In genomic region chr12:50313256-50313931, GRCh38 we compare ENCODE assay signal across 1 cellular context.
TF ChIP-seq lines count a peak whose summit lies in the region.

No MANE protein-coding gene starts in this region.

TF ChIP-seq in GM23338, 12 proteins besides CTCF, POLR2A, EP300 and RAD21 (continued from another document):
- TF ChIP-seq, protein P1, sequence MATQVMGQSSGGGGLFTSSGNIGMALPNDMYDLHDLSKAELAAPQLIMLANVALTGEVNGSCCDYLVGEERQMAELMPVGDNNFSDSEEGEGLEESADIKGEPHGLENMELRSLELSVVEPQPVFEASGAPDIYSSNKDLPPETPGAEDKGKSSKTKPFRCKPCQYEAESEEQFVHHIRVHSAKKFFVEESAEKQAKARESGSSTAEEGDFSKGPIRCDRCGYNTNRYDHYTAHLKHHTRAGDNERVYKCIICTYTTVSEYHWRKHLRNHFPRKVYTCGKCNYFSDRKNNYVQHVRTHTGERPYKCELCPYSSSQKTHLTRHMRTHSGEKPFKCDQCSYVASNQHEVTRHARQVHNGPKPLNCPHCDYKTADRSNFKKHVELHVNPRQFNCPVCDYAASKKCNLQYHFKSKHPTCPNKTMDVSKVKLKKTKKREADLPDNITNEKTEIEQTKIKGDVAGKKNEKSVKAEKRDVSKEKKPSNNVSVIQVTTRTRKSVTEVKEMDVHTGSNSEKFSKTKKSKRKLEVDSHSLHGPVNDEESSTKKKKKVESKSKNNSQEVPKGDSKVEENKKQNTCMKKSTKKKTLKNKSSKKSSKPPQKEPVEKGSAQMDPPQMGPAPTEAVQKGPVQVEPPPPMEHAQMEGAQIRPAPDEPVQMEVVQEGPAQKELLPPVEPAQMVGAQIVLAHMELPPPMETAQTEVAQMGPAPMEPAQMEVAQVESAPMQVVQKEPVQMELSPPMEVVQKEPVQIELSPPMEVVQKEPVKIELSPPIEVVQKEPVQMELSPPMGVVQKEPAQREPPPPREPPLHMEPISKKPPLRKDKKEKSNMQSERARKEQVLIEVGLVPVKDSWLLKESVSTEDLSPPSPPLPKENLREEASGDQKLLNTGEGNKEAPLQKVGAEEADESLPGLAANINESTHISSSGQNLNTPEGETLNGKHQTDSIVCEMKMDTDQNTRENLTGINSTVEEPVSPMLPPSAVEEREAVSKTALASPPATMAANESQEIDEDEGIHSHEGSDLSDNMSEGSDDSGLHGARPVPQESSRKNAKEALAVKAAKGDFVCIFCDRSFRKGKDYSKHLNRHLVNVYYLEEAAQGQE (IDR thresholded peaks at IDR 0.05; ENCODE audit: unreplicated experiment): no peak
- TF ChIP-seq ZNF462 (CRISPR knock-in tag; IDR thresholded peaks at IDR 0.05) (no peak), CREB1 (CRISPR knock-in tag; IDR thresholded peaks at IDR 0.05; ENCODE audit: low read depth) (no peak), ETS1 (IDR thresholded peaks at IDR 0.05) (no peak), ZNF114 (CRISPR knock-in tag; IDR thresholded peaks at IDR 0.05) (no peak), JUNB (IDR thresholded peaks at IDR 0.05; ENCODE audit: unreplicated experiment) (no peak), EZH2 (IDR thresholded peaks at IDR 0.05; ENCODE audit: low read depth, unreplicated experiment) (no peak), STAT1 (IDR thresholded peaks at IDR 0.05; ENCODE audit: unreplicated experiment) (no peak)
